Comparison of ENCODE assay signal across 10 cellular contexts in genomic region chr1:62144238-62144831, GRCh38. TPM values are rescaled to one million over a fixed set of nuclear protein-coding genes. Genes with fewer than 3 reads are reported as not detected.
DNase-seq lines count a peak whose midpoint lies in the region; ATAC-seq and TF ChIP-seq lines count a peak whose summit lies in the region.
"Had no signal": no experiment of that assay in that cellular context is flagged by ENCODE, and none has a peak within 500 bp of the region (broad histone marks: within the 10 kb centered on the region; RNA-seq: fewer than 3 reads in every experiment).

No MANE protein-coding gene starts in this region.

- intact Hi-C loops in activated CD8-positive, alpha-beta T cell treated with anti-CD3 and anti-CD28 coated beads for 36 hours (cut with micrococcal nuclease), result no loop called here

- peak; percentile 12 for DNase-seq in DMS79 treated with DMSO at 0.1 percent for 48 hours (lab: John Stamatoyannopoulos, UW)
- no peak for DNase-seq in DMS79 (lab: John Stamatoyannopoulos, UW)
- DNase-seq in HAP-1 (ENCODE audit: low spot score in 2 of 2), result peak; percentile 51 to 72
- DNase-seq in NCI-H2196 (lab: John Stamatoyannopoulos, UW; ENCODE audit: unreplicated experiment), result peak; percentile 67
- DNase-seq in activated CD8-positive, alpha-beta T cell treated with anti-CD3 and anti-CD28 coated beads for 36 hours, result peak; percentile 61
- DNase-seq in germinal center (ENCODE audit: low spot score), result peak; percentile 28
- peak; percentile 4 for DNase-seq in skeletal muscle cell (ENCODE audit: low read depth)
- no peak for DNase-seq in GM19238 (ENCODE audit: insufficient read length, low spot score)

- no peaks in the 10 kb centered on the region for H3K4me1 Mint-ChIP-seq in activated CD8-positive, alpha-beta T cell treated with anti-CD3 and anti-CD28 coated beads for 36 hours (ENCODE audit: low read depth)
- H3K4me1 Mint-ChIP-seq: activated naive CD4-positive, alpha-beta T cell treated with anti-CD3 and anti-CD28 coated beads, Interleukin-2, amount 50 U/mL, for 24 hours had no signal

- TF ChIP-seq CTCF in activated CD8-positive, alpha-beta T cell treated with anti-CD3 and anti-CD28 coated beads for 36 hours (IDR thresholded peaks at IDR 0.05), result peak; percentile 68

- in situ Hi-C loops in HAP-1 (cut with MboI; ENCODE audit: low sequenced_read_pairs), result no loop called here

- H3K27me3 ChIP-seq in HAP-1 (ENCODE audit: low read depth), result no peaks in the 10 kb centered on the region
- H3K27me3 ChIP-seq: BLaER1 treated with 17β-estradiol and CSF1 and Interleukin-3, amounts not matched to agents 10 nM and 100 nM had no signal

- peak; percentile 34 for ATAC-seq in activated CD8-positive, alpha-beta T cell treated with anti-CD3 and anti-CD28 coated beads for 36 hours

- H3K27ac Mint-ChIP-seq in activated CD8-positive, alpha-beta T cell treated with anti-CD3 and anti-CD28 coated beads for 36 hours, result no peak overlapping the region
- H3K27ac Mint-ChIP-seq: activated naive CD4-positive, alpha-beta T cell treated with anti-CD3 and anti-CD28 coated beads, Interleukin-2, amount 50 U/mL, for 24 hours had no signal

- H3K4me3 ChIP-seq in HAP-1 (no peak overlapping the region), skeletal muscle cell (ENCODE audit: low read depth, low read length) (no peak overlapping the region)
- H3K4me3 ChIP-seq: BLaER1 treated with 17β-estradiol and CSF1 and Interleukin-3, amounts not matched to agents 10 nM and 100 nM had no signal

- peaks cover 2% of the 10 kb centered on the region for H3K36me3 Mint-ChIP-seq in activated CD8-positive, alpha-beta T cell treated with anti-CD3 and anti-CD28 coated beads for 36 hours (ENCODE audit: low read depth)

- H3K9me3 ChIP-seq in HAP-1, result no peaks in the 10 kb centered on the region
- H3K9me3 ChIP-seq: BLaER1 treated with 17β-estradiol and CSF1 and Interleukin-3, amounts not matched to agents 10 nM and 100 nM had no signal

- POLR2A ChIA-PET in activated CD8-positive, alpha-beta T cell treated with anti-CD3 and anti-CD28 coated beads for 36 hours (lab: Charles Lee), result interaction anchor here (1.2 kb wide), 1 partner anchor 62 kb away, joined by 3 read pairs; no protein-coding TSS in a partner anchor

- H3K36me3 ChIP-seq in HAP-1 (replicated peaks), result no peaks in the 10 kb centered on the region
- H3K36me3 ChIP-seq: BLaER1 treated with 17β-estradiol and CSF1 and Interleukin-3, amounts not matched to agents 10 nM and 100 nM had no signal

- H3K9me3 Mint-ChIP-seq in activated CD8-positive, alpha-beta T cell treated with anti-CD3 and anti-CD28 coated beads for 36 hours, result no peaks in the 10 kb centered on the region
- H3K9me3 Mint-ChIP-seq: activated naive CD4-positive, alpha-beta T cell treated with anti-CD3 and anti-CD28 coated beads, Interleukin-2, amount 50 U/mL, for 24 hours had no signal

- CTCF ChIA-PET in activated CD8-positive, alpha-beta T cell treated with anti-CD3 and anti-CD28 coated beads for 36 hours (lab: Charles Lee), result interaction anchor here (0.9 to 3.5 kb wide), 24 partner anchors 8 to 242 kb away, joined by 3 to 20 read pairs (median 6); no protein-coding TSS in a partner anchor

- H3K4me3 Mint-ChIP-seq in activated CD8-positive, alpha-beta T cell treated with anti-CD3 and anti-CD28 coated beads for 36 hours, result no peak overlapping the region
- H3K4me3 Mint-ChIP-seq: activated naive CD4-positive, alpha-beta T cell treated with anti-CD3 and anti-CD28 coated beads, Interleukin-2, amount 50 U/mL, for 24 hours had no signal

- H3K4me1 ChIP-seq in HAP-1, result peaks cover 13% of the 10 kb centered on the region

- no peaks in the 10 kb centered on the region for H3K27me3 Mint-ChIP-seq in activated CD8-positive, alpha-beta T cell treated with anti-CD3 and anti-CD28 coated beads for 36 hours
- H3K27me3 Mint-ChIP-seq: activated naive CD4-positive, alpha-beta T cell treated with anti-CD3 and anti-CD28 coated beads, Interleukin-2, amount 50 U/mL, for 24 hours had no signal

RNA-seq across cellular contexts. Expression of gene L1TD1, which starts 50.3 kb away (rescaled TPM):
- not detected for total RNA-seq in activated CD8-positive, alpha-beta T cell treated with anti-CD3 and anti-CD28 coated beads for 36 hours

Comparison
In these comparisons a context has a peak if more than half of its experiments do, and no peak if none do; other contexts are left out.
1. DNase-seq: peak in DMS79 treated with DMSO at 0.1 percent for 48 hours (single experiment), HAP-1 (2 of 2), NCI-H2196 (single experiment), activated CD8-positive, alpha-beta T cell treated with anti-CD3 and anti-CD28 coated beads for 36 hours (single experiment), germinal center (single experiment) and skeletal muscle cell (single experiment); none in DMS79 (single experiment) and GM19238 (single experiment).